Comparison of ENCODE assay signal across 8 cellular contexts in genomic region chr5:180071418-180072255, GRCh38. TPM values are rescaled to one million over a fixed set of nuclear protein-coding genes. Genes with fewer than 3 reads are reported as not detected.
A peak's percentile ranks its signal among the peaks of the same experiment; 100 is the strongest.
DNase-seq lines count a peak whose midpoint lies in the region; ATAC-seq and TF ChIP-seq lines count a peak whose summit lies in the region.

TSS of gene RNF130 (minus strand) at chr5:180071759. CDS start at chr5:180071702, 57 bp downstream.

- H3K27ac ChIP-seq in coronary artery (peak within 1 kb of the TSS; percentile 90 to 99), layer of hippocampus (ENCODE audit: low read depth, low read length) (peak within 1 kb of the TSS; percentile 98)

- H3K27me3 ChIP-seq in layer of hippocampus (ENCODE audit: control insufficient read depth, insufficient read depth, low read length): no peaks in the 10 kb centered on the region

- H3K4me3 ChIP-seq in coronary artery: peak within 1 kb of the TSS; percentile 99

- no peak for TF ChIP-seq CTCF in coronary artery (IDR thresholded peaks at IDR 0.05)

- peak; percentile 51 for ATAC-seq in HG02623 (IDR thresholded peaks at IDR 0.05; ENCODE audit: unreplicated experiment)
- ATAC-seq in HG03460 (IDR thresholded peaks at IDR 0.05; ENCODE audit: unreplicated experiment): no peak

- DNase-seq in DMS114 treated with DMSO at 0.1 percent for 48 hours (lab: John Stamatoyannopoulos, UW; ENCODE audit: unreplicated experiment) (peak; percentile 84), NCI-H460 (ENCODE audit: extremely low read depth, low read depth) (peak; percentile 93), coronary artery (ENCODE audit: low spot score) (peak; percentile 92)
- peak; percentile 72 to 84 for DNase-seq in activated CD4-positive, alpha-beta T cell treated with anti-CD3 and anti-CD28 coated beads, Interleukin-2, amount 50 U/mL, for 24 hours (ENCODE audit: low read depth in 1 of 2, low spot score in 1 of 2)
- peak; percentile 77 to 82 for DNase-seq in stimulated activated CD4-positive, alpha-beta T cell treated with anti-CD3 and anti-CD28 coated beads, Interleukin-15, amount 100 ng/mL, for 48 hours (ENCODE audit: low read depth in 2 of 2)

RNA-seq across cellular contexts. Expression of gene RNF130, which starts in this region (rescaled TPM):
- 61.6 and 65.2 TPM in 2 replicates for total RNA-seq in NCI-H460 (2014; rRNA removed; shearing (Covaris generic))
- polyA plus RNA-seq in NCI-H460 (2014; cell fraction: nucleus; rRNA removed): 40.7 and 52.5 TPM in 2 replicates
